Comparison of ENCODE assay signal across 1 cellular context in the genomic region with DNA sequence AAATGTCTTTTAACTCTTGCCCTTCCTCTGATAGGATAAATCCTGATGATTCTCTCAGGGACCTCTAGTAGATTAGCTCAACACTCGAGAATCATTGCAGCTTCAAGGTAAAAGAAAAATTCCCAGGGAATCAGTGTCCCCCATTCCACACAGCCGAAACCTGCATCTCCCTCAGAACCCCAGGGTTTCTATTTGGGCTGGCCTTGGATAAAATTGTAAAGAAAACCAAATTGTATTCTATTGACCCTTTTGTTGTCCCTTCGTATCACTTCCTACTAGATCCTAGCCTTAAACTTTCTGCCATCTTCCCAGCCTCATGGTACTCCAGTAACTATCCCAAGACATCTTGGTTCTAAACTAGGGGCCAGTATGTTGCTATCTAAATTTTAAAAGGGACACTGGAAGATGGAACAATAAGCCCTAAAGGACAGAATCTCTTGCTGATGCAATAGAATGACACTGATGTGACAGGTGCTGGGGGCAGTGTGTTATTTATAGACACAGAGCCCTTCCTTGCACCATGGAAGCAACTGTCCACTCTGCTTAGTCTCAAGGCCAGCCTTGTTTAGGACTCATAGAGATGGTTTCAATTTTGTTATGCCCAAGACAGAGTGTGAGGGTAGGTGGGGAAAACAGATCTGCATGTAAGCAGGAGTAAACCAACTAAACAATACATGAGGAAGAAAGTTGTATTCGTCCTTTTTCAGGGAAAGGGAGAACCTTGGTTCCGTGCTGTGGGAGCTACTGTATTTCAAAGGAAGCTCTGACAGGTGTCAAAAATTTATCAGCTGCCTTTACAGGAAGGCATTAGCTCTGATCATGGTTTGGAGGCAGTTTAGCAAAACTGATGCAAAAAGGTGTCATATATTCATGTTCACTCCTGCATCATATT.
TF ChIP-seq lines count a peak whose summit lies in the region.

No MANE protein-coding gene starts in this region.

TF ChIP-seq in K562, 482 proteins besides CTCF, POLR2A, EP300 and RAD21 (continued from another document and continues in another):
- TF ChIP-seq CCAR2 (IDR thresholded peaks at IDR 0.05; ENCODE audit: low read depth, low read length): no peak
- TF ChIP-seq FOXP4 (CRISPR knock-in tag; IDR thresholded peaks at IDR 0.05; ENCODE audit: borderline replicate concordance): no peak
- TF ChIP-seq ZNF77 (CRISPR knock-in tag; IDR thresholded peaks at IDR 0.05): no peak
- TF ChIP-seq CHD4 (IDR thresholded peaks at IDR 0.05; ENCODE audit: insufficient read depth, insufficient replicate concordance, low read depth, low read length, poor library complexity, severe bottlenecking): no peak
- TF ChIP-seq JUN (IDR thresholded peaks at IDR 0.05; ENCODE audit: borderline replicate concordance, low read depth, low read length): peak; percentile 43; the same call in 1 of the 2 replicates
- TF ChIP-seq JUN (CRISPR knock-in tag; IDR thresholded peaks at IDR 0.05; ENCODE audit: borderline replicate concordance): no peak
- TF ChIP-seq, protein P1, sequence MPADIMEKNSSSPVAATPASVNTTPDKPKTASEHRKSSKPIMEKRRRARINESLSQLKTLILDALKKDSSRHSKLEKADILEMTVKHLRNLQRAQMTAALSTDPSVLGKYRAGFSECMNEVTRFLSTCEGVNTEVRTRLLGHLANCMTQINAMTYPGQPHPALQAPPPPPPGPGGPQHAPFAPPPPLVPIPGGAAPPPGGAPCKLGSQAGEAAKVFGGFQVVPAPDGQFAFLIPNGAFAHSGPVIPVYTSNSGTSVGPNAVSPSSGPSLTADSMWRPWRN (IDR thresholded peaks at IDR 0.05; ENCODE audit: low read depth): no peak
- TF ChIP-seq POLR2AphosphoS5 (IDR thresholded peaks at IDR 0.05; ENCODE audit: control insufficient read depth, insufficient read depth, low read depth, low read length): no peak
- TF ChIP-seq ETS2 (tag; IDR thresholded peaks at IDR 0.05; ENCODE audit: borderline replicate concordance, poor library complexity, severe bottlenecking): no peak
- TF ChIP-seq CREM (IDR thresholded peaks at IDR 0.05; ENCODE audit: low read depth): no peak
- no peak for TF ChIP-seq ZNF282 (CRISPR knock-in tag; IDR thresholded peaks at IDR 0.05)
- TF ChIP-seq ZNF395 (CRISPR knock-in tag; IDR thresholded peaks at IDR 0.05): peak; percentile 87; the same call in 1 of the 2 replicates
- TF ChIP-seq, protein P2, sequence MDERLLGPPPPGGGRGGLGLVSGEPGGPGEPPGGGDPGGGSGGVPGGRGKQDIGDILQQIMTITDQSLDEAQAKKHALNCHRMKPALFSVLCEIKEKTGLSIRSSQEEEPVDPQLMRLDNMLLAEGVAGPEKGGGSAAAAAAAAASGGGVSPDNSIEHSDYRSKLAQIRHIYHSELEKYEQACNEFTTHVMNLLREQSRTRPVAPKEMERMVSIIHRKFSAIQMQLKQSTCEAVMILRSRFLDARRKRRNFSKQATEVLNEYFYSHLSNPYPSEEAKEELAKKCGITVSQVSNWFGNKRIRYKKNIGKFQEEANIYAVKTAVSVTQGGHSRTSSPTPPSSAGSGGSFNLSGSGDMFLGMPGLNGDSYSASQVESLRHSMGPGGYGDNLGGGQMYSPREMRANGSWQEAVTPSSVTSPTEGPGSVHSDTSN (CRISPR knock-in tag; IDR thresholded peaks at IDR 0.05; ENCODE audit: low read depth): no peak; the same call in none of the 2 replicates
- TF ChIP-seq, protein P2 (tag; conservative IDR thresholded peaks at IDR 0.05; ENCODE audit: low read depth): peak; percentile 92
- TF ChIP-seq, protein P3, sequence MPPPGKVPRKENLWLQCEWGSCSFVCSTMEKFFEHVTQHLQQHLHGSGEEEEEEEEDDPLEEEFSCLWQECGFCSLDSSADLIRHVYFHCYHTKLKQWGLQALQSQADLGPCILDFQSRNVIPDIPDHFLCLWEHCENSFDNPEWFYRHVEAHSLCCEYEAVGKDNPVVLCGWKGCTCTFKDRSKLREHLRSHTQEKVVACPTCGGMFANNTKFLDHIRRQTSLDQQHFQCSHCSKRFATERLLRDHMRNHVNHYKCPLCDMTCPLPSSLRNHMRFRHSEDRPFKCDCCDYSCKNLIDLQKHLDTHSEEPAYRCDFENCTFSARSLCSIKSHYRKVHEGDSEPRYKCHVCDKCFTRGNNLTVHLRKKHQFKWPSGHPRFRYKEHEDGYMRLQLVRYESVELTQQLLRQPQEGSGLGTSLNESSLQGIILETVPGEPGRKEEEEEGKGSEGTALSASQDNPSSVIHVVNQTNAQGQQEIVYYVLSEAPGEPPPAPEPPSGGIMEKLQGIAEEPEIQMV (tag; conservative IDR thresholded peaks at IDR 0.05; ENCODE audit: low read depth): no peak
- TF ChIP-seq TARDBP (IDR thresholded peaks at IDR 0.05): no peak; the same call in 1 of the 2 replicates
- TF ChIP-seq ZBTB7A (IDR thresholded peaks at IDR 0.05; ENCODE audit: borderline replicate concordance, control insufficient read depth, low read depth, low read length): no peak
- TF ChIP-seq HDGF (IDR thresholded peaks at IDR 0.05): no peak
- TF ChIP-seq, protein P4, sequence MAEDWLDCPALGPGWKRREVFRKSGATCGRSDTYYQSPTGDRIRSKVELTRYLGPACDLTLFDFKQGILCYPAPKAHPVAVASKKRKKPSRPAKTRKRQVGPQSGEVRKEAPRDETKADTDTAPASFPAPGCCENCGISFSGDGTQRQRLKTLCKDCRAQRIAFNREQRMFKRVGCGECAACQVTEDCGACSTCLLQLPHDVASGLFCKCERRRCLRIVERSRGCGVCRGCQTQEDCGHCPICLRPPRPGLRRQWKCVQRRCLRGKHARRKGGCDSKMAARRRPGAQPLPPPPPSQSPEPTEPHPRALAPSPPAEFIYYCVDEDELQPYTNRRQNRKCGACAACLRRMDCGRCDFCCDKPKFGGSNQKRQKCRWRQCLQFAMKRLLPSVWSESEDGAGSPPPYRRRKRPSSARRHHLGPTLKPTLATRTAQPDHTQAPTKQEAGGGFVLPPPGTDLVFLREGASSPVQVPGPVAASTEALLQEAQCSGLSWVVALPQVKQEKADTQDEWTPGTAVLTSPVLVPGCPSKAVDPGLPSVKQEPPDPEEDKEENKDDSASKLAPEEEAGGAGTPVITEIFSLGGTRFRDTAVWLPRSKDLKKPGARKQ (CRISPR knock-in tag; IDR thresholded peaks at IDR 0.05): no peak
- TF ChIP-seq CLOCK (CRISPR knock-in tag; IDR thresholded peaks at IDR 0.05; ENCODE audit: borderline replicate concordance): no peak
- no peak for TF ChIP-seq BRD9 (IDR thresholded peaks at IDR 0.05; ENCODE audit: low read depth, partially characterized antibody)
- no peak for TF ChIP-seq RFX5 (IDR thresholded peaks at IDR 0.05; ENCODE audit: low read depth, low read length)
- TF ChIP-seq KLF16 (IDR thresholded peaks at IDR 0.05): no peak
- TF ChIP-seq, protein P5, sequence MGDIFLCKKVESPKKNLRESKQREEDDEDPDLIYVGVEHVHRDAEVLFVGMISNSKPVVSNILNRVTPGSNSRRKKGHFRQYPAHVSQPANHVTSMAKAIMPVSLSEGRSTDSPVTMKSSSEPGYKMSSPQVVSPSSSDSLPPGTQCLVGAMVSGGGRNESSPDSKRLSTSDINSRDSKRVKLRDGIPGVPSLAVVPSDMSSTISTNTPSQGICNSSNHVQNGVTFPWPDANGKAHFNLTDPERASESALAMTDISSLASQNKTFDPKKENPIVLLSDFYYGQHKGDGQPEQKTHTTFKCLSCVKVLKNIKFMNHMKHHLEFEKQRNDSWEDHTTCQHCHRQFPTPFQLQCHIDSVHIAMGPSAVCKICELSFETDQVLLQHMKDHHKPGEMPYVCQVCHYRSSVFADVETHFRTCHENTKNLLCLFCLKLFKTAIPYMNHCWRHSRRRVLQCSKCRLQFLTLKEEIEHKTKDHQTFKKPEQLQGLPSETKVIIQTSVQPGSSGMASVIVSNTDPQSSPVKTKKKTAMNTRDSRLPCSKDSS (IDR thresholded peaks at IDR 0.05; ENCODE audit: low read depth, partially characterized antibody): no peak
- no peak for TF ChIP-seq ZNF764 (CRISPR knock-in tag; IDR thresholded peaks at IDR 0.05; ENCODE audit: low read depth)
- TF ChIP-seq C11orf30 (IDR thresholded peaks at IDR 0.05; ENCODE audit: low read depth): no peak
- TF ChIP-seq, protein P6, sequence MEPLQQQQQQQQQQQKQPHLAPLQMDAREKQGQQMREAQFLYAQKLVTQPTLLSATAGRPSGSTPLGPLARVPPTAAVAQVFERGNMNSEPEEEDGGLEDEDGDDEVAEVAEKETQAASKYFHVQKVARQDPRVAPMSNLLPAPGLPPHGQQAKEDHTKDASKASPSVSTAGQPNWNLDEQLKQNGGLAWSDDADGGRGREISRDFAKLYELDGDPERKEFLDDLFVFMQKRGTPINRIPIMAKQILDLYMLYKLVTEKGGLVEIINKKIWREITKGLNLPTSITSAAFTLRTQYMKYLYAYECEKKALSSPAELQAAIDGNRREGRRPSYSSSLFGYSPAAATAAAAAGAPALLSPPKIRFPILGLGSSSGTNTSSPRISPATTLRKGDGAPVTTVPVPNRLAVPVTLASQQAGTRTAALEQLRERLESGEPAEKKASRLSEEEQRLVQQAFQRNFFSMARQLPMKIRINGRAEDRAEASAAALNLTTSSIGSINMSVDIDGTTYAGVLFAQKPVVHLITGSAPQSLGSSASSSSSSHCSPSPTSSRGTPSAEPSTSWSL (CRISPR knock-in tag; IDR thresholded peaks at IDR 0.05; ENCODE audit: borderline replicate concordance): 0 out of 2 replicates have a peak, but pooled peaks have one; percentile 2
- TF ChIP-seq OTX1 (CRISPR knock-in tag; IDR thresholded peaks at IDR 0.05): peak; percentile 5; the same call in 1 of the 2 replicates
- TF ChIP-seq IRF1 (CRISPR knock-in tag; IDR thresholded peaks at IDR 0.05; ENCODE audit: borderline replicate concordance): no peak
- no peak for TF ChIP-seq THRAP3 (IDR thresholded peaks at IDR 0.05; ENCODE audit: borderline replicate concordance)
- no peak for TF ChIP-seq MED1 (CRISPR knock-in tag; IDR thresholded peaks at IDR 0.05; ENCODE audit: borderline replicate concordance)
- TF ChIP-seq HMGN3 (IDR thresholded peaks at IDR 0.05; ENCODE audit: borderline replicate concordance, extremely low read depth, insufficient read length, low read depth, low read length): no peak
- no peak for TF ChIP-seq ILF3 (IDR thresholded peaks at IDR 0.05; ENCODE audit: borderline replicate concordance)
- TF ChIP-seq MAFG (tag; conservative IDR thresholded peaks at IDR 0.05): no peak
- TF ChIP-seq MITF (IDR thresholded peaks at IDR 0.05): no peak
